27 cellular contexts compared by ENCODE assay signal in the genomic region with DNA sequence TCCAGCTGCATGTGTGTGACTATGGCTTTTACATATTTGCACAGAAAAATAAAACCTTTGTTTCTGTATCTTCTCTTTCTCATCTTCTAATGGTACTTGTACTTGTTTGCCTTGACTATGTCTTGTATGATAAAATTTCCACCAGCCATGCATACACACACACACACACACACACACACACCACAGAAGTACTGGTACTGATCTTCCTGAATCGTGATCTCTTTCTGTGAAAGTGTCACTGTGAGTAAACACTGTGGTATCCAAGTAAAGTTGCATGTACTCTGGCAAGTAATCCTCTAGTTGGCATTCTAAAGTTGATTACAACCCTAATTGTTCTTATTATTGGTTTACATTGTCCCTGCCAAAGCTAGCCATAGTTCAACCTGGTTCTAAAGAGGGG.
DNase-seq lines count a peak whose midpoint lies in the region; ATAC-seq and TF ChIP-seq lines count a peak whose summit lies in the region.
"Had no signal": no experiment of that assay in that cellular context is flagged by ENCODE, and none has a peak within 500 bp of the region (broad histone marks: within the 10 kb centered on the region; RNA-seq: fewer than 3 reads in every experiment).

No MANE protein-coding gene starts in this region.

- no peaks in the 10 kb centered on the region for H3K9me3 Mint-ChIP-seq in activated naive CD8-positive, alpha-beta T cell treated with anti-CD3 and anti-CD28 coated beads, Interleukin-2, amount 50 U/mL, for 24 hours
- no peaks in the 10 kb centered on the region for H3K9me3 Mint-ChIP-seq in nephron progenitor cell
- H3K9me3 Mint-ChIP-seq: activated CD8-positive, alpha-beta T cell treated with anti-CD3 and anti-CD28 coated beads for 36 hours; mesothelial cell of epicardium; natural killer cell treated with Interleukin-12 subunit alpha and Interleukin-12 subunit beta and Interleukin-15 and Interleukin-18, amount 100 ng/mL, for 72 hours; T-cell had no signal

- ATAC-seq in activated naive CD8-positive, alpha-beta T cell treated with anti-CD3 and anti-CD28 coated beads, Interleukin-2, amount 50 U/mL, for 24 hours, result no peak
- ATAC-seq: activated CD8-positive, alpha-beta T cell treated with anti-CD3 and anti-CD28 coated beads for 36 hours; left lobe of liver; natural killer cell treated with Interleukin-12 subunit alpha and Interleukin-12 subunit beta and Interleukin-15 and Interleukin-18, amount 100 ng/mL, for 72 hours; T-cell had no signal

- H3K4me1 Mint-ChIP-seq in activated naive CD8-positive, alpha-beta T cell treated with anti-CD3 and anti-CD28 coated beads, Interleukin-2, amount 50 U/mL, for 24 hours, result peaks cover 3% of the 10 kb centered on the region
- H3K4me1 Mint-ChIP-seq in nephron progenitor cell, result peaks cover 14% of the 10 kb centered on the region

- DNase-seq in EL (peak; percentile 29), M059J (ENCODE audit: low read depth) (peak; percentile 51), choroid plexus epithelial cell (ENCODE audit: low read depth) (peak; percentile 26), iris pigment epithelial cell (ENCODE audit: low read depth) (peak; percentile 16), NCI-H1417 (lab: John Stamatoyannopoulos, UW) (no peak), middle frontal gyrus (ENCODE audit: extremely low spot score, low spot score) (no peak), nephron progenitor cell (no peak)
- no peak for DNase-seq in activated naive CD8-positive, alpha-beta T cell treated with anti-CD3 and anti-CD28 coated beads, Interleukin-2, amount 50 U/mL, for 24 hours
- DNase-seq: activated CD4-positive, alpha-beta T cell treated with anti-CD3 and anti-CD28 coated beads for 1 hour; activated CD8-positive, alpha-beta T cell treated with anti-CD3 and anti-CD28 coated beads for 36 hours; activated effector memory CD4-positive, alpha-beta T cell treated with anti-CD3 and anti-CD28 coated beads, Interleukin-2, amount 50 U/mL, for 16 hours; activated T-cell treated with anti-CD3 and anti-CD28 coated beads for 4 hours; cortex of kidney; DND-41; Karpas-422; NCI-H1048; NCI-H510A; PC-9; SHP77; stimulated activated CD4-positive, alpha-beta T cell treated with anti-CD3 and anti-CD28 coated beads, Interleukin-12 subunit alpha, Interleukin-12 subunit beta, amount 100 ng/mL, for 4 hours; stimulated activated naive CD4-positive, alpha-beta T cell treated with Interleukin-2 at 50 U/mL for 16 hours; T-cell had no signal

- peaks cover 3% of the 10 kb centered on the region for H3K27me3 Mint-ChIP-seq in activated naive CD8-positive, alpha-beta T cell treated with anti-CD3 and anti-CD28 coated beads, Interleukin-2, amount 50 U/mL, for 24 hours
- H3K27me3 Mint-ChIP-seq in nephron progenitor cell (ENCODE audit: low read depth, poor library complexity), result peaks cover 3% of the 10 kb centered on the region
- H3K27me3 Mint-ChIP-seq: activated CD8-positive, alpha-beta T cell treated with anti-CD3 and anti-CD28 coated beads for 36 hours had no signal

- no peaks in the 10 kb centered on the region for H3K36me3 Mint-ChIP-seq in activated naive CD8-positive, alpha-beta T cell treated with anti-CD3 and anti-CD28 coated beads, Interleukin-2, amount 50 U/mL, for 24 hours (ENCODE audit: low read depth)
- H3K36me3 Mint-ChIP-seq in nephron progenitor cell (ENCODE audit: low read depth), result no peaks in the 10 kb centered on the region
- H3K36me3 Mint-ChIP-seq: mesothelial cell of epicardium; natural killer cell treated with Interleukin-12 subunit alpha and Interleukin-12 subunit beta and Interleukin-15 and Interleukin-18, amount 100 ng/mL, for 72 hours; T-cell had no signal

- TF ChIP-seq CTCF in choroid plexus epithelial cell (conservative IDR thresholded peaks at IDR 0.05; ENCODE audit: low read depth, low read length) (no peak), nephron progenitor cell (IDR thresholded peaks at IDR 0.05) (no peak)

- no peak overlapping the region for H3K4me3 ChIP-seq in choroid plexus epithelial cell (ENCODE audit: low read depth, low read length)
- H3K4me3 ChIP-seq: PC-9, right atrium auricular region, thoracic aorta had no signal

- no peak overlapping the region for H3K4me3 Mint-ChIP-seq in activated naive CD8-positive, alpha-beta T cell treated with anti-CD3 and anti-CD28 coated beads, Interleukin-2, amount 50 U/mL, for 24 hours
- H3K4me3 Mint-ChIP-seq in nephron progenitor cell, result no peak overlapping the region
- H3K4me3 Mint-ChIP-seq: activated CD8-positive, alpha-beta T cell treated with anti-CD3 and anti-CD28 coated beads for 36 hours; mesothelial cell of epicardium; natural killer cell treated with Interleukin-12 subunit alpha and Interleukin-12 subunit beta and Interleukin-15 and Interleukin-18, amount 100 ng/mL, for 72 hours; T-cell had no signal

- no peak overlapping the region for H3K27ac Mint-ChIP-seq in activated naive CD8-positive, alpha-beta T cell treated with anti-CD3 and anti-CD28 coated beads, Interleukin-2, amount 50 U/mL, for 24 hours
- H3K27ac Mint-ChIP-seq in nephron progenitor cell, result no peak overlapping the region
- H3K27ac Mint-ChIP-seq: activated CD8-positive, alpha-beta T cell treated with anti-CD3 and anti-CD28 coated beads for 36 hours; mesothelial cell of epicardium; natural killer cell treated with Interleukin-12 subunit alpha and Interleukin-12 subunit beta and Interleukin-15 and Interleukin-18, amount 100 ng/mL, for 72 hours; T-cell had no signal

Comparison
In these comparisons a context has a peak if more than half of its experiments do, and no peak if none do; other contexts are left out.
1. DNase-seq: peak in EL (single experiment), M059J (single experiment), choroid plexus epithelial cell (single experiment) and iris pigment epithelial cell (single experiment); none in NCI-H1417 (0 of 3), activated naive CD8-positive, alpha-beta T cell treated with anti-CD3 and anti-CD28 coated beads, Interleukin-2, amount 50 U/mL, for 24 hours (single experiment), middle frontal gyrus (single experiment) and nephron progenitor cell (single experiment).